Comparison of ENCODE assay signal across 21 cellular contexts in the genomic region with DNA sequence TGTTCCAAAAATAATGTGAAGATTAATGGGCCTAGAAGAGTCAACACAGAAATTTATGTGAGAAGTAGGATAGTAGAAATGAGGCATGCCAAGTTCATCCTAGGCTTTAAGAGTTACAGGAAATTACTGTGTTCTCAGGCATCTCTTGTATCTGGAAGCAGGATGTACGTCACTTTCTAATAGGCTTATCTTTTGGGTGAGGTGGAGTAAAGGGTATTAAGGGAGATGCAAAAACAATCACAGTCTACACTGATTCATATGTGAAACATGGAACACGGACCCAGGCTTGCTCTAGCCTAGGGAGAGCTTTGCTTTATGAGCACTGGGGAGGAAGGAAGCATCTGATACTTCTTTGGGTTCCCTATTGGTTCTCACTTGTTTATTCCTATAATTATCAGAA.
A peak's percentile ranks its signal among the peaks of the same experiment; 100 is the strongest.
DNase-seq lines count a peak whose midpoint lies in the region; ATAC-seq, FAIRE-seq and TF ChIP-seq lines count a peak whose summit lies in the region.
"Had no signal": no experiment of that assay in that cellular context is flagged by ENCODE, and none has a peak within 500 bp of the region (broad histone marks: within the 10 kb centered on the region; RNA-seq: fewer than 3 reads in every experiment).

No MANE protein-coding gene starts in this region.

- no peaks in the 10 kb centered on the region for H3K9me3 ChIP-seq in sigmoid colon

- no peak for TF ChIP-seq CTCF in D721Med (IDR thresholded peaks at IDR 0.05; ENCODE audit: insufficient read depth, missing control alignments)
- no peak for TF ChIP-seq CTCF in sigmoid colon (IDR thresholded peaks at IDR 0.05)
- no peak for TF ChIP-seq CTCF in endothelial cell (IDR thresholded peaks at IDR 0.05; ENCODE audit: unreplicated experiment)

- peaks cover 31% of the 10 kb centered on the region for H3K27me3 Mint-ChIP-seq in stimulated activated memory B cell treated with anti-CD40 and anti-IgM and Interleukin-4, amounts not matched to agents 10 μg/mL and 1 μg/mL and 100 μg/mL, for 72 hours
- no peaks in the 10 kb centered on the region for H3K27me3 Mint-ChIP-seq in endothelial cell (ENCODE audit: unreplicated experiment)

- H3K4me3 ChIP-seq in sigmoid colon: no peak overlapping the region
- H3K4me3 ChIP-seq: neural progenitor cell, PC-9, SK-N-MC had no signal

- TF ChIP-seq EP300 in sigmoid colon (IDR thresholded peaks at IDR 0.05): no peak

- peak; percentile 32 for FAIRE-seq in D721Med (lab: Jason Lieb, UNC)

- H3K27me3 ChIP-seq in sigmoid colon: no peaks in the 10 kb centered on the region
- H3K27me3 ChIP-seq: neural progenitor cell had no signal

- no peaks in the 10 kb centered on the region for H3K9me3 Mint-ChIP-seq in stimulated activated memory B cell treated with anti-CD40 and anti-IgM and Interleukin-4, amounts not matched to agents 10 μg/mL and 1 μg/mL and 100 μg/mL, for 72 hours
- no peaks in the 10 kb centered on the region for H3K9me3 Mint-ChIP-seq in endothelial cell (ENCODE audit: unreplicated experiment)
- H3K9me3 Mint-ChIP-seq: activated B cell treated with CpG ODN at 0.5 μM for 24 hours; activated CD4-positive, alpha-beta memory T cell treated with anti-CD3 and anti-CD28 coated beads for 36 hours; CD8-positive, alpha-beta T cell; effector memory CD8-positive, alpha-beta T cell; neural progenitor cell had no signal

- H3K27ac ChIP-seq in sigmoid colon: no peak overlapping the region
- H3K27ac ChIP-seq: neural progenitor cell, PC-9, SK-N-MC had no signal

- no peaks in the 10 kb centered on the region for H3K4me1 Mint-ChIP-seq in stimulated activated memory B cell treated with anti-CD40 and anti-IgM and Interleukin-4, amounts not matched to agents 10 μg/mL and 1 μg/mL and 100 μg/mL, for 72 hours
- peaks cover 6% of the 10 kb centered on the region for H3K4me1 Mint-ChIP-seq in endothelial cell (ENCODE audit: unreplicated experiment)
- H3K4me1 Mint-ChIP-seq: activated B cell treated with CpG ODN at 0.5 μM for 24 hours, neural progenitor cell had no signal

- no peak overlapping the region for H3K4me3 Mint-ChIP-seq in stimulated activated memory B cell treated with anti-CD40 and anti-IgM and Interleukin-4, amounts not matched to agents 10 μg/mL and 1 μg/mL and 100 μg/mL, for 72 hours
- no peak overlapping the region for H3K4me3 Mint-ChIP-seq in endothelial cell (ENCODE audit: unreplicated experiment)
- H3K4me3 Mint-ChIP-seq: activated B cell treated with CpG ODN at 0.5 μM for 24 hours; activated CD4-positive, alpha-beta memory T cell treated with anti-CD3 and anti-CD28 coated beads for 36 hours; CD8-positive, alpha-beta T cell; effector memory CD8-positive, alpha-beta T cell; neural progenitor cell had no signal

- H3K27ac Mint-ChIP-seq in stimulated activated memory B cell treated with anti-CD40 and anti-IgM and Interleukin-4, amounts not matched to agents 10 μg/mL and 1 μg/mL and 100 μg/mL, for 72 hours: no peak overlapping the region
- H3K27ac Mint-ChIP-seq in endothelial cell (ENCODE audit: unreplicated experiment): no peak overlapping the region
- H3K27ac Mint-ChIP-seq: activated B cell treated with CpG ODN at 0.5 μM for 24 hours; activated CD4-positive, alpha-beta memory T cell treated with anti-CD3 and anti-CD28 coated beads for 36 hours; CD8-positive, alpha-beta T cell; effector memory CD8-positive, alpha-beta T cell; neural progenitor cell had no signal

- intact Hi-C loops in sigmoid colon (cut with DNase I): no loop called here

- no peak for DNase-seq in D721Med (ENCODE audit: insufficient read length, low spot score)
- peak; percentile 95 for DNase-seq in NCI-H226
- DNase-seq in dermis blood vessel endothelial cell: peak; percentile 90
- peak; percentile 29 for DNase-seq in hepatic stellate cell (ENCODE audit: low spot score)
- no peak for DNase-seq in sigmoid colon
- no peak for DNase-seq in endothelial cell (ENCODE audit: low spot score)
- no peak for DNase-seq in NCI-H1694 (lab: John Stamatoyannopoulos, UW)
- DNase-seq: activated B cell treated with CpG ODN at 0.5 μM for 24 hours; activated CD4-positive, alpha-beta memory T cell treated with anti-CD3 and anti-CD28 coated beads for 36 hours; activated T-cell treated with anti-CD3 and anti-CD28 coated beads for 4 hours; amygdala; CD8-positive, alpha-beta T cell; DMS79; effector memory CD8-positive, alpha-beta T cell; NCI-H146; PC-9; retina; T-helper 9 cell had no signal

- no peaks in the 10 kb centered on the region for H3K36me3 ChIP-seq in sigmoid colon
- H3K36me3 ChIP-seq: neural progenitor cell had no signal

- H3K36me3 Mint-ChIP-seq in stimulated activated memory B cell treated with anti-CD40 and anti-IgM and Interleukin-4, amounts not matched to agents 10 μg/mL and 1 μg/mL and 100 μg/mL, for 72 hours: no peaks in the 10 kb centered on the region
- H3K36me3 Mint-ChIP-seq in endothelial cell (ENCODE audit: low read depth, unreplicated experiment): no peaks in the 10 kb centered on the region
- H3K36me3 Mint-ChIP-seq: activated CD4-positive, alpha-beta memory T cell treated with anti-CD3 and anti-CD28 coated beads for 36 hours; CD8-positive, alpha-beta T cell; neural progenitor cell had no signal

- WGBS in sigmoid colon, 2 donors: 42 to 75% methylated on average over 2 of the region's 2 CpGs

- ATAC-seq in stimulated activated memory B cell treated with anti-CD40 and anti-IgM and Interleukin-4, amounts not matched to agents 10 μg/mL and 1 μg/mL and 100 μg/mL, for 72 hours: no peak
- ATAC-seq: CD8-positive, alpha-beta T cell; effector memory CD8-positive, alpha-beta T cell had no signal

- H3K4me1 ChIP-seq in sigmoid colon: no peaks in the 10 kb centered on the region
- H3K4me1 ChIP-seq: neural progenitor cell had no signal

- no peak for TF ChIP-seq POLR2A in sigmoid colon (IDR thresholded peaks at IDR 0.05)

Comparison
In these comparisons a context has a peak if more than half of its experiments do, and no peak if none do; other contexts are left out.
1. DNase-seq: peak in NCI-H226 (single experiment), dermis blood vessel endothelial cell (single experiment) and hepatic stellate cell (single experiment); none in D721Med (single experiment), sigmoid colon (single experiment), endothelial cell (single experiment) and NCI-H1694 (single experiment).